In genomic region chr11:124739479-124740276, GRCh38 we compare ENCODE assay signal across 8 cellular contexts. TPM values are rescaled to one million over a fixed set of nuclear protein-coding genes. Genes with fewer than 3 reads are reported as not detected.
A peak's percentile ranks its signal among the peaks of the same experiment; 100 is the strongest.
DNase-seq lines count a peak whose midpoint lies in the region; ATAC-seq and TF ChIP-seq lines count a peak whose summit lies in the region.

NRGN (plus strand) TSS chr11:124739942; CDS start chr11:124740085, 143 bp downstream.

- peaks cover 18 to 20% of the 10 kb centered on the region in 2 donors for H3K4me1 Mint-ChIP-seq in immature natural killer cell

- H3K27ac Mint-ChIP-seq in immature natural killer cell: peak within 1 kb of the TSS in 3 of 6 donors; percentile 8 to 49 (median 42)

- peak within 1 kb of the TSS; percentile 80 for H3K4me2 ChIP-seq in mammary epithelial cell (ENCODE audit: insufficient read depth, low read depth, low read length)

- peak within 1 kb of the TSS; percentile 84 for H2AFZ ChIP-seq in mammary epithelial cell (ENCODE audit: low read depth, low read length)

- ATAC-seq in GM18868 (IDR thresholded peaks at IDR 0.05; ENCODE audit: unreplicated experiment) (peak; percentile 97), HG03097 (IDR thresholded peaks at IDR 0.05; ENCODE audit: low FRiP score, unreplicated experiment) (peak; percentile 97)

- dilution Hi-C loops in mammary epithelial cell (cut with HindIII; ENCODE audit: low sequenced_read_pairs): loop anchor here (5.0 kb wide), 1 partner anchor 92 kb away; no protein-coding TSS in a partner anchor

- POLR2A ChIA-PET in A673 (lab: Charles Lee; ENCODE audit: low non-redundant PET): no interaction called here

- no peaks in the 10 kb centered on the region for H3K36me3 Mint-ChIP-seq in immature natural killer cell

- H3K9ac ChIP-seq in mammary epithelial cell (ENCODE audit: insufficient read depth, low read length): no peak within 1 kb of the TSS

- CTCF ChIA-PET in A673 (lab: Charles Lee) (no interaction called here), mammary epithelial cell (lab: Charles Lee; ENCODE audit: low non-redundant PET) (no interaction called here)

- peaks cover 22% of the 10 kb centered on the region for H3K4me1 ChIP-seq in A673 (ENCODE audit: insufficient read depth, low read length, poor library complexity, severe bottlenecking)
- peaks cover 12% of the 10 kb centered on the region for H3K4me1 ChIP-seq in mammary epithelial cell (ENCODE audit: insufficient read depth, low read length)

- WGBS in mammary epithelial cell (ENCODE audit: low coverage, missing lambda C conversion rate): 3% methylated on average over 18 of the region's 59 CpGs

- H4K20me1 ChIP-seq in mammary epithelial cell (ENCODE audit: insufficient read depth, low read length): no peaks in the 10 kb centered on the region

- in situ Hi-C loops in mammary epithelial cell (cut with MboI; ENCODE audit: low sequenced_read_pairs in 2 of 2): no loop called here

- H3K4me3 Mint-ChIP-seq in immature natural killer cell: peak within 1 kb of the TSS; percentile 79 to 88 (median 81)

- H3K27me3 ChIP-seq in A673 (replicated peaks; ENCODE audit: insufficient read depth, low read depth, low read length, poor library complexity) (no peaks in the 10 kb centered on the region), WERI-Rb-1 (ENCODE audit: insufficient read depth, low read depth, severe bottlenecking) (no peaks in the 10 kb centered on the region), mammary epithelial cell (ENCODE audit: insufficient read depth, low read length) (no peaks in the 10 kb centered on the region)

- H3K4me3 ChIP-seq in A673 (ENCODE audit: low read depth, low read length, poor library complexity, severe bottlenecking) (peak within 1 kb of the TSS; percentile 81), WERI-Rb-1 (ENCODE audit: low read depth, low read length) (peak within 1 kb of the TSS; percentile 67), mammary epithelial cell (replicated peaks in 1 of 3; ENCODE audit: insufficient read depth in 1 of 3, low read depth in 2 of 3, low read length in 3 of 3) (peak within 1 kb of the TSS; percentile 50 to 62 (median 52))

- TF ChIP-seq CTCF in A673 (conservative IDR thresholded peaks at IDR 0.05; ENCODE audit: low read depth, low read length) (no peak), WERI-Rb-1 (IDR thresholded peaks at IDR 0.05; ENCODE audit: low read depth, low read length) (no peak), mammary epithelial cell (conservative IDR thresholded peaks at IDR 0.05 in 1 of 2, IDR thresholded peaks at IDR 0.05 in 1 of 2; ENCODE audit: extremely low read depth in 1 of 2, insufficient read depth in 1 of 2, low read depth in 1 of 2, low read length in 2 of 2) (no peak)

- no peaks in the 10 kb centered on the region for H3K79me2 ChIP-seq in mammary epithelial cell (ENCODE audit: insufficient read depth, low read length)

- peaks cover 12 to 13% (median 12%) of the 10 kb centered on the region in 3 donors for H3K27me3 Mint-ChIP-seq in immature natural killer cell (ENCODE audit: low read depth in 3 of 3)

- H3K27ac ChIP-seq in A673 (ENCODE audit: low read depth, low read length, poor library complexity, severe bottlenecking): peak within 1 kb of the TSS; percentile 9
- peak within 1 kb of the TSS; percentile 36 for H3K27ac ChIP-seq in WERI-Rb-1
- H3K27ac ChIP-seq in mammary epithelial cell (ENCODE audit: insufficient read depth, low read depth, low read length): no peak within 1 kb of the TSS

- intact Hi-C loops in A673 (cut with micrococcal nuclease; ENCODE audit: unreplicated experiment) (no loop called here), mammary epithelial cell (cut with micrococcal nuclease) (loop anchor here (10.0 kb wide), 1 partner anchor 335 kb away; no protein-coding TSS in a partner anchor)

- H3K9me3 Mint-ChIP-seq in immature natural killer cell: no peaks in the 10 kb centered on the region

- DNase-seq in A673 (ENCODE audit: low spot score) (peak; percentile 98), NCI-H2171 (lab: John Stamatoyannopoulos, UW) (peak; percentile 74), WERI-Rb-1 (peak; percentile 95), mammary epithelial cell (peak; percentile 81), immature natural killer cell (peak; percentile 69 to 76 (median 72)), smooth muscle cell of the brain vasculature (ENCODE audit: low read depth, low spot score) (peak; percentile 56)

- no TSS peak for BruUV-seq in A673 (replicated peaks; lab: Mats Ljungman, UMichigan)
- no TSS peak for BruUV-seq in mammary epithelial cell (replicated peaks; lab: Mats Ljungman, UMichigan)

- H3K36me3 ChIP-seq in A673 (ENCODE audit: insufficient read depth, low read length, poor library complexity, severe bottlenecking) (no peaks in the 10 kb centered on the region), WERI-Rb-1 (no peaks in the 10 kb centered on the region), mammary epithelial cell (ENCODE audit: insufficient read depth, low read length) (no peaks in the 10 kb centered on the region)

- H3K9me3 ChIP-seq in A673 (ENCODE audit: low read depth, low read length, poor library complexity, severe bottlenecking) (no peaks in the 10 kb centered on the region), WERI-Rb-1 (ENCODE audit: severe bottlenecking) (no peaks in the 10 kb centered on the region), mammary epithelial cell (replicated peaks; ENCODE audit: insufficient read depth, low read length) (no peaks in the 10 kb centered on the region)

RNA-seq across cellular contexts. Expression of gene NRGN, which starts in this region (rescaled TPM):
- 38.1 and 43.8 TPM in 2 replicates for total RNA-seq in A673 (2021)
- 1 to 10 TPM in 1 of 2 donors, not detected in 1; 3.8 TPM for total RNA-seq in mammary epithelial cell
- polyA plus RNA-seq in mammary epithelial cell: 7.4 TPM
- polyA minus RNA-seq in mammary epithelial cell: 5.4 TPM
- polyA plus RNA-seq in immature natural killer cell: 10 to 100 TPM in 1 of 3 donors, 1 to 10 TPM in 1, under 1 TPM in 1; 0.82 to 11.6 (median 3.0) TPM
